8 cellular contexts compared by ENCODE assay signal in genomic region chr4:98930311-98930865, GRCh38. TPM values are rescaled to one million over a fixed set of nuclear protein-coding genes. Genes with fewer than 3 reads are reported as not detected.
DNase-seq lines count a peak whose midpoint lies in the region; ATAC-seq, FAIRE-seq and TF ChIP-seq lines count a peak whose summit lies in the region.

No MANE protein-coding gene starts in this region.

- in situ Hi-C loops in transverse colon (cut with MboI; ENCODE audit: low pct_ligation_motif_present in 1 of 4, low pct_unique_long_range_greater_than_20kb in 1 of 4, low sequenced_read_pairs in 3 of 4) = loop anchor here in 1 of 4 donors (10.0 to 25.0 kb wide), 2 partner anchors 64 to 468 kb away; partner anchors contain the start of gene METAP1

- TF ChIP-seq EP300 in transverse colon (IDR thresholded peaks at IDR 0.05; ENCODE audit: low read depth) = no peak

- H3K4me1 ChIP-seq in kidney (ENCODE audit: control insufficient read depth in 1 of 2, insufficient read depth in 1 of 2, low read depth in 1 of 2, low read length in 2 of 2) = peaks cover 3 to 5% of the 10 kb centered on the region in 2 donors
- peaks cover 13 to 41% (median 26%) of the 10 kb centered on the region in 4 donors for H3K4me1 ChIP-seq in transverse colon

- peaks cover 13% of the 10 kb centered on the region for H3K36me3 Mint-ChIP-seq in activated naive CD4-positive, alpha-beta T cell treated with anti-CD3 and anti-CD28 coated beads for 36 hours (ENCODE audit: low read depth)
- H3K36me3 Mint-ChIP-seq in activated naive CD4-positive, alpha-beta T cell treated with anti-CD3 and anti-CD28 coated beads, Interleukin-2, amount 50 U/mL, for 72 hours = peaks cover 9 to 10% of the 10 kb centered on the region in 2 donors

- H3K9me3 Mint-ChIP-seq in activated naive CD4-positive, alpha-beta T cell treated with anti-CD3 and anti-CD28 coated beads for 36 hours = no peaks in the 10 kb centered on the region
- H3K9me3 Mint-ChIP-seq in activated naive CD4-positive, alpha-beta T cell treated with anti-CD3 and anti-CD28 coated beads, Interleukin-2, amount 50 U/mL, for 72 hours = no peaks in the 10 kb centered on the region

- no peak for ATAC-seq in activated naive CD4-positive, alpha-beta T cell treated with anti-CD3 and anti-CD28 coated beads, Interleukin-2, amount 50 U/mL, for 72 hours
- ATAC-seq in GM21447 (IDR thresholded peaks at IDR 0.05; ENCODE audit: unreplicated experiment) = no peak
- ATAC-seq in HG02642 (IDR thresholded peaks at IDR 0.05; ENCODE audit: poor library complexity, unreplicated experiment) = no peak

- TF ChIP-seq POLR2A in transverse colon (IDR thresholded peaks at IDR 0.05) = no peak

- DNase-seq in activated naive CD4-positive, alpha-beta T cell treated with anti-CD3 and anti-CD28 coated beads for 36 hours = no peak
- no peak for DNase-seq in activated naive CD4-positive, alpha-beta T cell (lab: John Stamatoyannopoulos, UW)
- DNase-seq in activated naive CD4-positive, alpha-beta T cell treated with anti-CD3 and anti-CD28 coated beads, Interleukin-2, amount 50 U/mL, for 72 hours (ENCODE audit: low spot score in 2 of 2) = no peak
- no peak for DNase-seq in kidney
- DNase-seq in transverse colon = no peak
- DNase-seq in SW480 (ENCODE audit: low spot score) = no peak

- peaks cover 31% of the 10 kb centered on the region for H3K4me1 Mint-ChIP-seq in activated naive CD4-positive, alpha-beta T cell treated with anti-CD3 and anti-CD28 coated beads for 36 hours (ENCODE audit: low read depth)

- H3K36me3 ChIP-seq in kidney (ENCODE audit: control insufficient read depth in 1 of 2, insufficient read depth in 2 of 2, low read length in 2 of 2) (peaks cover 0 to 5% of the 10 kb centered on the region in 2 donors), transverse colon (no peaks in the 10 kb centered on the region)

- intact Hi-C loops in activated naive CD4-positive, alpha-beta T cell treated with anti-CD3 and anti-CD28 coated beads for 36 hours (cut with micrococcal nuclease) = loop anchor here (1.0 to 2.0 kb wide), 9 partner anchors 9 to 926 kb away; partner anchors contain the start of gene RAP1GDS1
- intact Hi-C loops in kidney (cut with DNase I) (no loop called here), transverse colon (cut with DNase I; ENCODE audit: low total_unique reads) (no loop called here)

- TF ChIP-seq CTCF in kidney (IDR thresholded peaks at IDR 0.05; ENCODE audit: borderline replicate concordance, extremely low read depth, insufficient read depth) = no peak
- no peak for TF ChIP-seq CTCF in transverse colon (IDR thresholded peaks at IDR 0.05)

- H3K9me3 ChIP-seq in kidney (ENCODE audit: control insufficient read depth in 1 of 2, low read length in 2 of 2) = no peaks in the 10 kb centered on the region
- no peaks in the 10 kb centered on the region for H3K9me3 ChIP-seq in transverse colon

- H3K27ac ChIP-seq in kidney (ENCODE audit: low read depth in 2 of 2, low read length in 2 of 2) (peak overlapping the region in 1 of 2 donors; percentile 98), transverse colon (peak overlapping the region; percentile 93 to 98 (median 96))

- no peak for FAIRE-seq in kidney (lab: Jason Lieb, UNC)

- no peaks in the 10 kb centered on the region for H3K27me3 Mint-ChIP-seq in activated naive CD4-positive, alpha-beta T cell treated with anti-CD3 and anti-CD28 coated beads for 36 hours (ENCODE audit: low read depth)

- H3K4me3 Mint-ChIP-seq in activated naive CD4-positive, alpha-beta T cell treated with anti-CD3 and anti-CD28 coated beads for 36 hours = peak overlapping the region; percentile 87

- H3K4me3 ChIP-seq in kidney (ENCODE audit: low read length in 2 of 2) (peak overlapping the region; percentile 92 to 99), transverse colon (peak overlapping the region in 2 of 4 donors; percentile 69 to 85)

- CTCF ChIA-PET in activated naive CD4-positive, alpha-beta T cell treated with anti-CD3 and anti-CD28 coated beads for 36 hours (lab: Charles Lee) = interaction anchor here (0.9 to 1.1 kb wide), 2 partner anchors 10 to 65 kb away, joined by 3 to 5 read pairs; partner anchors contain the start of gene METAP1

- 43 to 71% methylated on average over 1 to 2 of the region's 2 CpGs for WGBS in transverse colon (ENCODE audit: low coverage in 1 of 2), 2 donors

- peak overlapping the region; percentile 99 for H3K27ac Mint-ChIP-seq in activated naive CD4-positive, alpha-beta T cell treated with anti-CD3 and anti-CD28 coated beads for 36 hours
- peak overlapping the region; percentile 99 for H3K27ac Mint-ChIP-seq in activated naive CD4-positive, alpha-beta T cell treated with anti-CD3 and anti-CD28 coated beads, Interleukin-2, amount 50 U/mL, for 72 hours

- H3K9ac ChIP-seq in kidney (ENCODE audit: low read length in 2 of 2) = peak overlapping the region in 1 of 2 donors; percentile 94

- H3K27me3 ChIP-seq in transverse colon = no peaks in the 10 kb centered on the region

RNA-seq across cellular contexts. Expression of gene EIF4E, which starts 1.5 kb away (rescaled TPM):
- total RNA-seq in activated naive CD4-positive, alpha-beta T cell treated with anti-CD3 and anti-CD28 coated beads for 36 hours = 100 to 1,000 TPM; 104 to 116 TPM
- total RNA-seq in activated naive CD4-positive, alpha-beta T cell treated with anti-CD3 and anti-CD28 coated beads, Interleukin-2, amount 50 U/mL, for 72 hours = 100 to 1,000 TPM in 1 of 2 donors, 10 to 100 TPM in 1; 91.8 to 131 TPM
- 63.2 TPM for total RNA-seq in kidney
- 52.3 TPM for polyA plus RNA-seq in kidney (ENCODE audit: insufficient read depth, low read depth, low replicate concordance)
- total RNA-seq in transverse colon = 100 to 1,000 TPM in 1 of 4 donors, 10 to 100 TPM in 3; 20.9 to 103 (median 48.4) TPM
